In the genomic region with DNA sequence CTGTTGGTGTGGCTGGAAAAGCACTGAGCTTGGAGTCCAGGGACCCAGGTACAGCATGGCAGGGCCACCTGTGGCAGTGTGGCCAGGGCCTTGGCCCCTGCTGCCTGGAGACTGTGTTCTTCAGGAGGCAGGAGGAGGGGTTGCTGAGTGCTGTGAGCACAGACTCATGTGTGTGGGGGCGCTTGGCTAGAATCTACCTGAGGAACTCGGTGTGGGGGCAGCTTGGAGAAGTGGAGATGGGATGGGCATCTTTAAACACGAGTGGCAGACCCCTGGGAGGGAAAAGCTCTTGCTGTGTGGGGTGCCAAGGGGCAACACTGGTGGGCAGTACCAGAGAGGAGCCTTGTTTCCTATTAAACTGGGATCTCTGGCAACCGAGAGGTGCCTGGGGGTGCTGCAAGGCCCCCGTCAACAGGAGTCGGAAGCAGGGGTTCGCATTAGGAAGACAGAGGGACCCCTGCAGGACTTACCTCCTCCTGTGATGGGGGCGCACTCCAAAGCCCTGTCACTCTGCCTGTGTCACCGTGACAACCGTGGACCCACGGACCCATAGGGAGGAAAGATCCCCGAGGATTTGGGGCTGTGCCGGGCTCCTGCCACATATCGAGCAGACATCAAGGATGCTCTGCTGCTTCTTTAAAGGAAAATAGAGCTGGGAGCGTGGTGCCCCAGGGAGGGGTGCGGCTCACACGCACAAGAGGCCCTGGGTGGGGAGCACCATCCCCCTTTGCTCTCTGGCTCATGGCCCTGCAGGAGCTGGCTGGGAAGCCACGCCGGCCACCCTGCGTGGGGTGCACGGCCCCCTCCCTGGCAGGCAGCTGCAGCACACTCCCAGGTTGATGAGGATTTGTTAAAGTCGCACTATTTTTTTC, we compare ENCODE assay signal across 21 cellular contexts.
"Had no signal": no experiment of that assay in that cellular context is flagged by ENCODE, and none has a peak within 500 bp of the region (broad histone marks: within the 10 kb centered on the region; RNA-seq: fewer than 3 reads in every experiment).

No MANE protein-coding gene starts in this region.

- H3K4me1 ChIP-seq: right atrium auricular region had no signal

- ATAC-seq: activated CD8-positive, alpha-beta T cell treated with anti-CD3 and anti-CD28 coated beads for 36 hours; activated T-cell treated with anti-CD3 and anti-CD28 coated beads, Interleukin-2, amount 50 U/mL, for 72 hours; SK-N-SH treated with all-trans-retinoic acid at 6 μM for 48 hours; stimulated activated naive CD8-positive, alpha-beta T cell treated with anti-CD3 and anti-CD28 coated beads, Interleukin-15, amount 100 ng/mL, for 72 hours had no signal

- H3K4me3 ChIP-seq: cardiac muscle cell, hepatocyte, right atrium auricular region, skin epidermis had no signal

- H2AFZ ChIP-seq: hepatocyte had no signal

- H3K4me2 ChIP-seq: hepatocyte had no signal

- H3K36me3 ChIP-seq: cardiac muscle cell, neutrophil, right atrium auricular region had no signal

- H3K27ac ChIP-seq: cardiac muscle cell, dorsolateral prefrontal cortex, epithelial cell of prostate, hepatocyte, neutrophil, right atrium auricular region, skin epidermis had no signal

- H3K27me3 ChIP-seq: cardiac muscle cell, right atrium auricular region had no signal

- DNase-seq: activated CD4-positive, alpha-beta T cell treated with anti-CD3 and anti-CD28 coated beads, Interleukin-2, amount 10 ng/mL, durations not matched to agents 24 days and 14 days; activated CD8-positive, alpha-beta T cell treated with anti-CD3 and anti-CD28 coated beads for 36 hours; activated naive CD8-positive, alpha-beta T cell treated with anti-CD3 and anti-CD28 coated beads, Interleukin-2, amount 10 ng/mL, durations not matched to agents 7 days and 5 days; activated T-cell treated with anti-CD3 and anti-CD28 coated beads, Interleukin-2, amount 50 U/mL, for 72 hours; amygdala; foreskin fibroblast; mammary epithelial cell; naive B cell; SIG-M5; stimulated activated CD4-positive, alpha-beta T cell treated with anti-CD3 and anti-CD28 coated beads, Interleukin-15, amount 100 ng/mL, for 24 hours; stimulated activated CD4-positive, alpha-beta T cell treated with anti-CD3 and anti-CD28 coated beads, Interleukin-2, amount 100 ng/mL, for 48 hours; stimulated activated naive CD8-positive, alpha-beta T cell treated with anti-CD3 and anti-CD28 coated beads, Interleukin-15, amount 100 ng/mL, for 72 hours; T1000 had no signal

- H3K9me3 ChIP-seq: neutrophil, right atrium auricular region had no signal
